1 cellular context compared by ENCODE assay signal in the genomic region with DNA sequence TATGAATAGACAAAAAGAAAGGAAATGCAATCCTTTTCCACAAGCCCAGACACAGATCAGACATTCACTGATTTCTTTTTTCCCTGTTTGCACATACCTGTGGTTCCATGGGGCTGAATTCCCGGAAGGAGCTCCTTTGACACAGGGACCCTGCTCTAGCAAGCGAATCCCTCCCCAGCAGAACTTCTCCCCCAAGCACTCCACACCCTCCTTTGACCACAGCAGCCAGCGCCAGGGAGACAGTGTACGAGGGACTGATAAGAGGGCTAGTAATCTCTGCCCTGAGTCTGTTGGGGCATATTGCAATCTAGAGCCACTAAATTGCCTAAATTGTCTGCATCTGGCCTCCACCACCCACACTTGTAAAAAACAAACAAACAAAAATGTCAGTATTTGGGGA.
TF ChIP-seq lines count a peak whose summit lies in the region.

No MANE protein-coding gene starts in this region.

TF ChIP-seq in GM23338, 12 proteins besides CTCF, POLR2A, EP300 and RAD21 (continued from another document):
- TF ChIP-seq ETS1 (IDR thresholded peaks at IDR 0.05) (no peak), POLR2AphosphoS5 (IDR thresholded peaks at IDR 0.05; ENCODE audit: low read depth) (no peak), ZNF331 (CRISPR knock-in tag; IDR thresholded peaks at IDR 0.05; ENCODE audit: low read depth) (no peak)
- TF ChIP-seq, protein P1, sequence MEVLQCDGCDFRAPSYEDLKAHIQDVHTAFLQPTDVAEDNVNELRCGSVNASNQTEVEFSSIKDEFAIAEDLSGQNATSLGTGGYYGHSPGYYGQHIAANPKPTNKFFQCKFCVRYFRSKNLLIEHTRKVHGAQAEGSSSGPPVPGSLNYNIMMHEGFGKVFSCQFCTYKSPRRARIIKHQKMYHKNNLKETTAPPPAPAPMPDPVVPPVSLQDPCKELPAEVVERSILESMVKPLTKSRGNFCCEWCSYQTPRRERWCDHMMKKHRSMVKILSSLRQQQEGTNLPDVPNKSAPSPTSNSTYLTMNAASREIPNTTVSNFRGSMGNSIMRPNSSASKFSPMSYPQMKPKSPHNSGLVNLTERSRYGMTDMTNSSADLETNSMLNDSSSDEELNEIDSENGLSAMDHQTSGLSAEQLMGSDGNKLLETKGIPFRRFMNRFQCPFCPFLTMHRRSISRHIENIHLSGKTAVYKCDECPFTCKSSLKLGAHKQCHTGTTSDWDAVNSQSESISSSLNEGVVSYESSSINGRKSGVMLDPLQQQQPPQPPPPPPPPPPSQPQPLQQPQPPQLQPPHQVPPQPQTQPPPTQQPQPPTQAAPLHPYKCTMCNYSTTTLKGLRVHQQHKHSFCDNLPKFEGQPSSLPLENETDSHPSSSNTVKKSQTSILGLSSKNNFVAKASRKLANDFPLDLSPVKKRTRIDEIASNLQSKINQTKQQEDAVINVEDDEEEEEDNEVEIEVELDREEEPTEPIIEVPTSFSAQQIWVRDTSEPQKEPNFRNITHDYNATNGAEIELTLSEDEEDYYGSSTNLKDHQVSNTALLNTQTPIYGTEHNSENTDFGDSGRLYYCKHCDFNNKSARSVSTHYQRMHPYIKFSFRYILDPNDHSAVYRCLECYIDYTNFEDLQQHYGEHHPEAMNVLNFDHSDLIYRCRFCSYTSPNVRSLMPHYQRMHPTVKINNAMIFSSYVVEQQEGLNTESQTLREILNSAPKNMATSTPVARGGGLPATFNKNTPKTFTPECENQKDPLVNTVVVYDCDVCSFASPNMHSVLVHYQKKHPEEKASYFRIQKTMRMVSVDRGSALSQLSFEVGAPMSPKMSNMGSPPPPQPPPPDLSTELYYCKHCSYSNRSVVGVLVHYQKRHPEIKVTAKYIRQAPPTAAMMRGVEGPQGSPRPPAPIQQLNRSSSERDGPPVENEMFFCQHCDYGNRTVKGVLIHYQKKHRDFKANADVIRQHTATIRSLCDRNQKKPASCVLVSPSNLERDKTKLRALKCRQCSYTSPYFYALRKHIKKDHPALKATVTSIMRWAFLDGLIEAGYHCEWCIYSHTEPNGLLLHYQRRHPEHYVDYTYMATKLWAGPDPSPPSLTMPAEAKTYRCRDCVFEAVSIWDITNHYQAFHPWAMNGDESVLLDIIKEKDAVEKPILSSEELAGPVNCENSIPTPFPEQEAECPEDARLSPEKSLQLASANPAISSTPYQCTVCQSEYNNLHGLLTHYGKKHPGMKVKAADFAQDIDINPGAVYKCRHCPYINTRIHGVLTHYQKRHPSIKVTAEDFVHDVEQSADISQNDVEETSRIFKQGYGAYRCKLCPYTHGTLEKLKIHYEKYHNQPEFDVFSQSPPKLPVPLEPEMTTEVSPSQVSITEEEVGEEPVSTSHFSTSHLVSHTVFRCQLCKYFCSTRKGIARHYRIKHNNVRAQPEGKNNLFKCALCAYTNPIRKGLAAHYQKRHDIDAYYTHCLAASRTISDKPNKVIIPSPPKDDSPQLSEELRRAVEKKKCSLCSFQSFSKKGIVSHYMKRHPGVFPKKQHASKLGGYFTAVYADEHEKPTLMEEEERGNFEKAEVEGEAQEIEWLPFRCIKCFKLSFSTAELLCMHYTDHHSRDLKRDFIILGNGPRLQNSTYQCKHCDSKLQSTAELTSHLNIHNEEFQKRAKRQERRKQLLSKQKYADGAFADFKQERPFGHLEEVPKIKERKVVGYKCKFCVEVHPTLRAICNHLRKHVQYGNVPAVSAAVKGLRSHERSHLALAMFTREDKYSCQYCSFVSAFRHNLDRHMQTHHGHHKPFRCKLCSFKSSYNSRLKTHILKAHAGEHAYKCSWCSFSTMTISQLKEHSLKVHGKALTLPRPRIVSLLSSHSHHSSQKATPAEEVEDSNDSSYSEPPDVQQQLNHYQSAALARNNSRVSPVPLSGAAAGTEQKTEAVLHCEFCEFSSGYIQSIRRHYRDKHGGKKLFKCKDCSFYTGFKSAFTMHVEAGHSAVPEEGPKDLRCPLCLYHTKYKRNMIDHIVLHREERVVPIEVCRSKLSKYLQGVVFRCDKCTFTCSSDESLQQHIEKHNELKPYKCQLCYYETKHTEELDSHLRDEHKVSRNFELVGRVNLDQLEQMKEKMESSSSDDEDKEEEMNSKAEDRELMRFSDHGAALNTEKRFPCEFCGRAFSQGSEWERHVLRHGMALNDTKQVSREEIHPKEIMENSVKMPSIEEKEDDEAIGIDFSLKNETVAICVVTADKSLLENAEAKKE (CRISPR knock-in tag; IDR thresholded peaks at IDR 0.05): no peak
